In the genomic region with DNA sequence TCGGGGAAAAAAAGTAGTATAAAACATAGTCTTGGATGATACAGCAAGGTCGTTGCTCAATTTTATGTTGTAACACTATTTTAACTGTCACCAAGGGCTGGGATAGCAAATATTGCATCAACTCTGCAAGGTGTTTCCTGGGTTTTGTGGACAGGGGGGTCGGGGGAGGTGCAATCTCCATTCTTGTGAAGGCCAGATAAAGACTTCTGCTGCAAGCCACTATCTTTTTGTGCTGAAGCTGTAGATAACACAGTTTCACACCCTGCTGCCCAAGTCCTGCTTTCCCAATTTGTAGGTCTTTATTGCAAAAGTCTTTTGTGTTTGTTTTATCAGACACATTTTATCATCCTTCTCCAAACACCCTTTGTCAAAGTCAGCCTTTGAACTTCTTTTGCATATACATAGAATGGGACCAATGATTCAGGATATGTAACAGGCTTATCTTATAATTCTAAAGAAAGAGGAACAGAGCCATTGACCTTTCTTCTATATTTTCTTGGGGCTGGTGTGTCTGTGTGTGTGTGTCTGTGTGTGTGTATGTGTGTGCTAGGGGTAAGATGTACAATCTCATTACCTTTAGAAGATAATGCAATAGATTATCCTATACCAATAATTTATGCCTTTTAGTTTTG, we compare ENCODE assay signal across 10 cellular contexts.
DNase-seq lines count a peak whose midpoint lies in the region; FAIRE-seq and TF ChIP-seq lines count a peak whose summit lies in the region.
"Had no signal": no experiment of that assay in that cellular context is flagged by ENCODE, and none has a peak within 500 bp of the region (broad histone marks: within the 10 kb centered on the region; RNA-seq: fewer than 3 reads in every experiment).

No MANE protein-coding gene starts in this region.

- no peaks in the 10 kb centered on the region for H3K27me3 Mint-ChIP-seq in endodermal cell (ENCODE audit: insufficient read depth)
- H3K27me3 Mint-ChIP-seq in activated CD4-positive, alpha-beta T cell treated with anti-CD3 and anti-CD28 coated beads, Interleukin-2, amount 10 ng/mL, durations not matched to agents 7 days and 5 days: no peaks in the 10 kb centered on the region

- no peak overlapping the region for H3K27ac ChIP-seq in endodermal cell (ENCODE audit: low read depth, low read length)

- FAIRE-seq in GM12891 (lab: Jason Lieb, UNC): no peak
- FAIRE-seq: kidney had no signal

- POLR2A ChIA-PET in activated CD4-positive, alpha-beta T cell treated with anti-CD3 and anti-CD28 coated beads, Interleukin-2, amount 10 ng/mL, durations not matched to agents 7 days and 5 days (lab: Charles Lee): no interaction called here
- POLR2A ChIA-PET in GM10248 (lab: Yijun Ruan, JAX): no interaction called here

- peak overlapping the region; percentile 24 for H3K4me3 Mint-ChIP-seq in endodermal cell
- no peak overlapping the region for H3K4me3 Mint-ChIP-seq in activated CD4-positive, alpha-beta T cell treated with anti-CD3 and anti-CD28 coated beads, Interleukin-2, amount 10 ng/mL, durations not matched to agents 7 days and 5 days

- H3K9me3 ChIP-seq in endodermal cell (ENCODE audit: control insufficient read depth, low read length): no peaks in the 10 kb centered on the region

- no peak for TF ChIP-seq POLR2A in GM12891 (IDR thresholded peaks at IDR 0.05; ENCODE audit: low read depth, low read length)

- peak overlapping the region; percentile 1 for H3K27ac Mint-ChIP-seq in endodermal cell
- no peak overlapping the region for H3K27ac Mint-ChIP-seq in activated CD4-positive, alpha-beta T cell treated with anti-CD3 and anti-CD28 coated beads, Interleukin-2, amount 10 ng/mL, durations not matched to agents 7 days and 5 days

- CTCF ChIA-PET in activated CD4-positive, alpha-beta T cell treated with anti-CD3 and anti-CD28 coated beads, Interleukin-2, amount 10 ng/mL, durations not matched to agents 7 days and 5 days (lab: Charles Lee): interaction anchor here (1.0 kb wide), 1 partner anchor 8 kb away, joined by 3 read pairs; no protein-coding TSS in a partner anchor
- CTCF ChIA-PET in GM10248 (lab: Yijun Ruan, JAX): interaction anchor here (1.0 kb wide), 1 partner anchor 531 kb away, joined by 3 read pairs; no protein-coding TSS in a partner anchor

- TF ChIP-seq CTCF in endodermal cell (conservative IDR thresholded peaks at IDR 0.05) (no peak), GM10248 (IDR thresholded peaks at IDR 0.05; ENCODE audit: control extremely low read depth, extremely low read depth, low read depth, missing control alignments) (no peak)

- peaks cover 64% of the 10 kb centered on the region for H3K4me1 Mint-ChIP-seq in endodermal cell
- H3K4me1 Mint-ChIP-seq in activated CD4-positive, alpha-beta T cell treated with anti-CD3 and anti-CD28 coated beads, Interleukin-2, amount 10 ng/mL, durations not matched to agents 7 days and 5 days: peaks cover 27% of the 10 kb centered on the region

- WGBS in endodermal cell (ENCODE audit: insufficient coverage in 1 of 2, insufficient read length in 1 of 2), 2 experiments: 20 to 44% methylated on average over 3 of the region's 3 CpGs

- H3K4me3 ChIP-seq in endodermal cell (ENCODE audit: low read length): peak overlapping the region; percentile 50

- H3K36me3 ChIP-seq in endodermal cell (ENCODE audit: control insufficient read depth, insufficient read depth, low read length): no peaks in the 10 kb centered on the region

- H3K9me3 Mint-ChIP-seq in endodermal cell: no peaks in the 10 kb centered on the region
- H3K9me3 Mint-ChIP-seq in activated CD4-positive, alpha-beta T cell treated with anti-CD3 and anti-CD28 coated beads, Interleukin-2, amount 10 ng/mL, durations not matched to agents 7 days and 5 days: no peaks in the 10 kb centered on the region

- H3K27me3 ChIP-seq in endodermal cell (ENCODE audit: control insufficient read depth, insufficient read depth, low read length, poor library complexity, severe bottlenecking): no peaks in the 10 kb centered on the region

- no peak overlapping the region for H3K9ac ChIP-seq in endodermal cell (ENCODE audit: extremely low read depth, low read length, poor library complexity, severe bottlenecking)

- no peaks in the 10 kb centered on the region for H3K36me3 Mint-ChIP-seq in endodermal cell (ENCODE audit: low read depth)
- H3K36me3 Mint-ChIP-seq in activated CD4-positive, alpha-beta T cell treated with anti-CD3 and anti-CD28 coated beads, Interleukin-2, amount 10 ng/mL, durations not matched to agents 7 days and 5 days (ENCODE audit: low read depth): peaks cover 2% of the 10 kb centered on the region

- DNase-seq in GM12891 (ENCODE audit: insufficient read length, low spot score) (no peak), NOMO-1 treated with dmso at 0.1 percent for 144 hours (lab: John Stamatoyannopoulos, UW; ENCODE audit: unreplicated experiment) (peak; percentile 94), endodermal cell (peak; percentile 70), putamen (ENCODE audit: low spot score) (peak; percentile 14), globus pallidus (ENCODE audit: low spot score) (no peak), GM10248 (ENCODE audit: extremely low spot score) (no peak)
- DNase-seq in activated CD4-positive, alpha-beta T cell treated with anti-CD3 and anti-CD28 coated beads, Interleukin-2, amount 10 ng/mL, durations not matched to agents 7 days and 5 days: no peak
- DNase-seq: effector memory CD4-positive, alpha-beta T cell; kidney; NCI-H1436 had no signal

- H3K4me1 ChIP-seq in endodermal cell (ENCODE audit: control insufficient read depth, insufficient read depth, low read length): peaks cover 28% of the 10 kb centered on the region

TF ChIP-seq in GM12891, 5 proteins besides CTCF, POLR2A, EP300 and RAD21:
- no peak for TF ChIP-seq PAX5 (IDR thresholded peaks at IDR 0.05; ENCODE audit: insufficient read depth, low read length, severe bottlenecking)
- no peak for TF ChIP-seq POU2F2 (IDR thresholded peaks at IDR 0.05; ENCODE audit: low read depth, low read length)
- TF ChIP-seq POLR2AphosphoS5 (IDR thresholded peaks at IDR 0.05; ENCODE audit: low read depth, low read length): no peak
- TF ChIP-seq SPI1 (IDR thresholded peaks at IDR 0.05; ENCODE audit: low read depth, low read length): peak; percentile 78
- TF ChIP-seq TAF1 (IDR thresholded peaks at IDR 0.05; ENCODE audit: low read depth, low read length): no peak

Comparison
In these comparisons a context has a peak if more than half of its experiments do, and no peak if none do; other contexts are left out.
1. DNase-seq: peak in NOMO-1 treated with dmso at 0.1 percent for 144 hours (single experiment), endodermal cell (single experiment) and putamen (single experiment); none in GM12891 (single experiment), globus pallidus (single experiment), activated CD4-positive, alpha-beta T cell treated with anti-CD3 and anti-CD28 coated beads, Interleukin-2, amount 10 ng/mL, durations not matched to agents 7 days and 5 days (single experiment) and GM10248 (single experiment).